In the genomic region with DNA sequence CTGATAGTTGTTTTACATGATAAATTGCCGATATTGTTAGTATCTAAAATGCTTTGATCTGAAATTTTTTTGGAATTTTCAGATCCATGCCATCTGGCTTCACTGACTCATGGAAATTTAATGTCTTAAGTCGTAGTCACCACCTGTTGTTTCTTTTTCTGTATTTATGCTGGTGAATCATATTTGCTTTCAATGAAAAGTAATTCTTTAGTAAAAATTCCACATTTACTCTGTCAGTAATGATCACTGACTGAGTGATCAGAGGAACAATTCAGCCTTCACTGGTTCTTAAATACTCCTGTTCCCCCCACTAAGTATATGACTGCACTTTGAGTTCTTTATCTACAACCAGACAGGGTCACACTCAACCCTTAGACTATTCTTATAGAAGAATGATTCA, we compare ENCODE assay signal across 2 cellular contexts.
TF ChIP-seq lines count a peak whose summit lies in the region.

No MANE protein-coding gene starts in this region.

TF ChIP-seq in A549, 52 proteins besides CTCF, POLR2A, EP300 and RAD21 (continued from another document):
- TF ChIP-seq GATA3 (IDR thresholded peaks at IDR 0.05; ENCODE audit: borderline replicate concordance), result peak; percentile 45; the same call in 1 of the 2 replicates
- TF ChIP-seq RNF2 (IDR thresholded peaks at IDR 0.05; ENCODE audit: borderline replicate concordance, low read depth), result no peak
- TF ChIP-seq FOSL2 (IDR thresholded peaks at IDR 0.05), result no peak
- TF ChIP-seq FOSL2 (CRISPR knock-in tag; IDR thresholded peaks at IDR 0.05), result peak; percentile 35; the same call in 1 of the 2 replicates
- no peak for TF ChIP-seq SREBF2 (IDR thresholded peaks at IDR 0.05)
- no peak for TF ChIP-seq BHLHE40 (IDR thresholded peaks at IDR 0.05; ENCODE audit: low read depth, low read length)
- no peak for TF ChIP-seq RCOR1 (IDR thresholded peaks at IDR 0.05; ENCODE audit: low read depth, low read length)
- TF ChIP-seq JUNB (IDR thresholded peaks at IDR 0.05), result peak; percentile 55
- no peak for TF ChIP-seq CEBPB (IDR thresholded peaks at IDR 0.05)
- TF ChIP-seq, protein P1, sequence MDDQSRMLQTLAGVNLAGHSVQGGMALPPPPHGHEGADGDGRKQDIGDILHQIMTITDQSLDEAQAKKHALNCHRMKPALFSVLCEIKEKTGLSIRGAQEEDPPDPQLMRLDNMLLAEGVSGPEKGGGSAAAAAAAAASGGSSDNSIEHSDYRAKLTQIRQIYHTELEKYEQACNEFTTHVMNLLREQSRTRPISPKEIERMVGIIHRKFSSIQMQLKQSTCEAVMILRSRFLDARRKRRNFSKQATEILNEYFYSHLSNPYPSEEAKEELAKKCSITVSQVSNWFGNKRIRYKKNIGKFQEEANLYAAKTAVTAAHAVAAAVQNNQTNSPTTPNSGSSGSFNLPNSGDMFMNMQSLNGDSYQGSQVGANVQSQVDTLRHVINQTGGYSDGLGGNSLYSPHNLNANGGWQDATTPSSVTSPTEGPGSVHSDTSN (IDR thresholded peaks at IDR 0.05), result no peak

TF ChIP-seq in IMR-90, 13 proteins besides CTCF, POLR2A, EP300 and RAD21:
- no peak for TF ChIP-seq BHLHE40 (IDR thresholded peaks at IDR 0.05; ENCODE audit: low read depth, low read length)
- TF ChIP-seq, protein P2, sequence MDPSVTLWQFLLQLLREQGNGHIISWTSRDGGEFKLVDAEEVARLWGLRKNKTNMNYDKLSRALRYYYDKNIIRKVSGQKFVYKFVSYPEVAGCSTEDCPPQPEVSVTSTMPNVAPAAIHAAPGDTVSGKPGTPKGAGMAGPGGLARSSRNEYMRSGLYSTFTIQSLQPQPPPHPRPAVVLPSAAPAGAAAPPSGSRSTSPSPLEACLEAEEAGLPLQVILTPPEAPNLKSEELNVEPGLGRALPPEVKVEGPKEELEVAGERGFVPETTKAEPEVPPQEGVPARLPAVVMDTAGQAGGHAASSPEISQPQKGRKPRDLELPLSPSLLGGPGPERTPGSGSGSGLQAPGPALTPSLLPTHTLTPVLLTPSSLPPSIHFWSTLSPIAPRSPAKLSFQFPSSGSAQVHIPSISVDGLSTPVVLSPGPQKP (IDR thresholded peaks at IDR 0.05; ENCODE audit: borderline replicate concordance, low read depth, low read length), result no peak
- TF ChIP-seq RFX5 (IDR thresholded peaks at IDR 0.05; ENCODE audit: low read depth, low read length), result no peak
- TF ChIP-seq, protein P3, sequence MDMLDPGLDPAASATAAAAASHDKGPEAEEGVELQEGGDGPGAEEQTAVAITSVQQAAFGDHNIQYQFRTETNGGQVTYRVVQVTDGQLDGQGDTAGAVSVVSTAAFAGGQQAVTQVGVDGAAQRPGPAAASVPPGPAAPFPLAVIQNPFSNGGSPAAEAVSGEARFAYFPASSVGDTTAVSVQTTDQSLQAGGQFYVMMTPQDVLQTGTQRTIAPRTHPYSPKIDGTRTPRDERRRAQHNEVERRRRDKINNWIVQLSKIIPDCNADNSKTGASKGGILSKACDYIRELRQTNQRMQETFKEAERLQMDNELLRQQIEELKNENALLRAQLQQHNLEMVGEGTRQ (IDR thresholded peaks at IDR 0.05; ENCODE audit: low read depth, low read length), result no peak
- no peak for TF ChIP-seq NFE2L2 (IDR thresholded peaks at IDR 0.05; ENCODE audit: low read depth, low read length)
- TF ChIP-seq FOS (IDR thresholded peaks at IDR 0.05; ENCODE audit: low read depth, low read length), result no peak
- TF ChIP-seq MAFK (IDR thresholded peaks at IDR 0.05; ENCODE audit: low read depth, low read length), result no peak
- TF ChIP-seq CHD1 (IDR thresholded peaks at IDR 0.05; ENCODE audit: low read depth, low read length), result no peak
- TF ChIP-seq MXI1 (IDR thresholded peaks at IDR 0.05; ENCODE audit: borderline replicate concordance, low read depth, low read length), result no peak
- TF ChIP-seq CEBPB (IDR thresholded peaks at IDR 0.05; ENCODE audit: low read depth, low read length), result no peak
- no peak for TF ChIP-seq MAZ (IDR thresholded peaks at IDR 0.05; ENCODE audit: borderline replicate concordance, low read depth, low read length)
- no peak for TF ChIP-seq SMC3 (IDR thresholded peaks at IDR 0.05; ENCODE audit: low read depth, low read length)
- no peak for TF ChIP-seq RCOR1 (IDR thresholded peaks at IDR 0.05; ENCODE audit: insufficient replicate concordance, low read length)
